12 cellular contexts compared by ENCODE assay signal in the genomic region with DNA sequence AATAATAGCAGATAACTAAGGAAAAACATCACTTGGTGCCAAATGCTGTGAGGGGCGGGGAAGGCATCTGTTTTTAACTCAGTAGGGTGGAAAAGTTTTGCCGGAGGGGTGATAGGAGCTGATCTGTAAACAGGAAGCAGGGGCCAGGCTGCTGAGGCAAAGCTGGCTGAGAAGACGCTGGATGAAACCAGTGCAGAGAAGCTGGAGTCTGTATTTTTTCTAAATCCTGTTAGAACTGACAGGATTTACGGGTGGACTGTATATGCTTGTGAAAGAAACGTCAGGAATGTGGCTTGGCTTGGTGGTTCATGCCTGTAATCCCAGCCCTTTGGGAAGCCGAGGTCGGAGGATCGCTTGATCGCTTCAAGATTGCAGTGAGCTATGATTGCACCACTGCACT. TPM values are rescaled to one million over a fixed set of nuclear protein-coding genes. Genes with fewer than 3 reads are reported as not detected.
DNase-seq lines count a peak whose midpoint lies in the region; ATAC-seq, FAIRE-seq and TF ChIP-seq lines count a peak whose summit lies in the region.
"Had no signal": no experiment of that assay in that cellular context is flagged by ENCODE, and none has a peak within 500 bp of the region (broad histone marks: within the 10 kb centered on the region; RNA-seq: fewer than 3 reads in every experiment).

No MANE protein-coding gene starts in this region.

- no peaks in the 10 kb centered on the region for H3K27me3 Mint-ChIP-seq in activated CD4-positive, alpha-beta T cell treated with anti-CD3 and anti-CD28 coated beads for 36 hours
- no peaks in the 10 kb centered on the region for H3K27me3 Mint-ChIP-seq in astrocyte (ENCODE audit: low read depth, unreplicated experiment)

- no peak overlapping the region for H3K4me3 Mint-ChIP-seq in activated CD4-positive, alpha-beta T cell treated with anti-CD3 and anti-CD28 coated beads for 36 hours
- H3K4me3 Mint-ChIP-seq in astrocyte (ENCODE audit: unreplicated experiment): peak overlapping the region; percentile 36

- POLR2A ChIA-PET in activated CD4-positive, alpha-beta T cell treated with anti-CD3 and anti-CD28 coated beads for 36 hours (lab: Charles Lee): no interaction called here

- no peak for TF ChIP-seq CTCF in astrocyte (IDR thresholded peaks at IDR 0.05; ENCODE audit: insufficient read depth, low read depth, low read length)

- intact Hi-C loops in activated CD4-positive, alpha-beta T cell treated with anti-CD3 and anti-CD28 coated beads for 36 hours (cut with DNase I, micrococcal nuclease): no loop called here

- H3K27ac Mint-ChIP-seq in activated CD4-positive, alpha-beta T cell treated with anti-CD3 and anti-CD28 coated beads for 36 hours: peak overlapping the region; percentile 69
- no peak overlapping the region for H3K27ac Mint-ChIP-seq in astrocyte (ENCODE audit: unreplicated experiment)

- H3K79me2 ChIP-seq in astrocyte (ENCODE audit: insufficient read depth, low read length): peaks cover 28% of the 10 kb centered on the region

- H3K9me3 ChIP-seq in astrocyte (ENCODE audit: insufficient read depth, low read depth, low read length) (no peaks in the 10 kb centered on the region), subcutaneous abdominal adipose tissue (ENCODE audit: control insufficient read depth in 5 of 5, low read length in 5 of 5) (no peaks in the 10 kb centered on the region)
- H3K9me3 ChIP-seq: thyroid gland had no signal

- FAIRE-seq in astrocyte (lab: Jason Lieb, UNC): no peak
- FAIRE-seq: small intestine had no signal

- H3K9me3 Mint-ChIP-seq in activated CD4-positive, alpha-beta T cell treated with anti-CD3 and anti-CD28 coated beads for 36 hours (ENCODE audit: low read depth): no peaks in the 10 kb centered on the region
- H3K9me3 Mint-ChIP-seq in astrocyte (ENCODE audit: unreplicated experiment): no peaks in the 10 kb centered on the region

- H3K4me3 ChIP-seq in astrocyte (ENCODE audit: insufficient read depth, low read depth, low read length): no peak overlapping the region
- H3K4me3 ChIP-seq in subcutaneous abdominal adipose tissue (ENCODE audit: low read depth in 1 of 5, low read length in 5 of 5): peak overlapping the region; percentile 30 to 54 (median 34)
- H3K4me3 ChIP-seq: thyroid gland had no signal

- H3K4me1 ChIP-seq in astrocyte (ENCODE audit: insufficient read depth, low read length): peaks cover 6% of the 10 kb centered on the region
- H3K4me1 ChIP-seq in subcutaneous abdominal adipose tissue (ENCODE audit: control insufficient read depth in 5 of 5, insufficient read depth in 5 of 5, low read length in 5 of 5): peaks cover 9 to 64% (median 52%) of the 10 kb centered on the region in 5 donors

- H3K4me2 ChIP-seq in astrocyte (ENCODE audit: low read length): no peak overlapping the region

- H3K27me3 ChIP-seq in astrocyte (ENCODE audit: insufficient read depth, low read length): no peaks in the 10 kb centered on the region
- H3K27me3 ChIP-seq in subcutaneous abdominal adipose tissue (ENCODE audit: control insufficient read depth in 5 of 5, insufficient read depth in 4 of 5, low read length in 5 of 5): no peaks in the 10 kb centered on the region
- H3K27me3 ChIP-seq: thyroid gland had no signal

- peaks cover 82% of the 10 kb centered on the region for H3K4me1 Mint-ChIP-seq in activated CD4-positive, alpha-beta T cell treated with anti-CD3 and anti-CD28 coated beads for 36 hours
- H3K4me1 Mint-ChIP-seq in astrocyte (ENCODE audit: low read depth, unreplicated experiment): peaks cover 18% of the 10 kb centered on the region

- H3K36me3 Mint-ChIP-seq in activated CD4-positive, alpha-beta T cell treated with anti-CD3 and anti-CD28 coated beads for 36 hours (ENCODE audit: low read depth): peaks cover 4% of the 10 kb centered on the region
- H3K36me3 Mint-ChIP-seq in astrocyte (ENCODE audit: low read depth, unreplicated experiment): peaks cover 5% of the 10 kb centered on the region

- H3K9ac ChIP-seq in astrocyte (ENCODE audit: low read length): no peak overlapping the region
- H3K9ac ChIP-seq in subcutaneous abdominal adipose tissue (ENCODE audit: low read length in 5 of 5): peak overlapping the region in 4 of 5 donors; percentile 34 to 67 (median 55)

- ATAC-seq in activated CD4-positive, alpha-beta T cell treated with anti-CD3 and anti-CD28 coated beads for 36 hours: peak; percentile 57
- ATAC-seq in GM21515 (IDR thresholded peaks at IDR 0.05; ENCODE audit: unreplicated experiment): no peak

- CTCF ChIA-PET in activated CD4-positive, alpha-beta T cell treated with anti-CD3 and anti-CD28 coated beads for 36 hours (lab: Charles Lee): interaction anchor here (0.5 to 2.2 kb wide), 8 partner anchors 11 to 272 kb away, joined by 3 to 11 read pairs (median 4); no protein-coding TSS in a partner anchor

- no peaks in the 10 kb centered on the region for H3K36me3 ChIP-seq in astrocyte (ENCODE audit: insufficient read depth, low read length)
- H3K36me3 ChIP-seq in subcutaneous abdominal adipose tissue (ENCODE audit: control insufficient read depth in 5 of 5, insufficient read depth in 5 of 5, low read length in 5 of 5): peaks cover 0 to 24% (median 4%) of the 10 kb centered on the region in 5 donors

- peaks cover 14% of the 10 kb centered on the region for H4K20me1 ChIP-seq in astrocyte (ENCODE audit: insufficient read depth, low read length)

- H3K27ac ChIP-seq in astrocyte (ENCODE audit: low read depth, low read length) (no peak overlapping the region), subcutaneous abdominal adipose tissue (ENCODE audit: low read depth, low read length) (peak overlapping the region; percentile 9)

- H2AFZ ChIP-seq in astrocyte (ENCODE audit: low read depth, low read length): no peak overlapping the region

- peak; percentile 38 for DNase-seq in activated CD4-positive, alpha-beta T cell treated with anti-CD3 and anti-CD28 coated beads for 36 hours
- no peak for DNase-seq in activated CD4-positive, alpha-beta T cell treated with anti-CD3 and anti-CD28 coated beads for 48 hours
- DNase-seq in astrocyte (ENCODE audit: low read depth) (no peak), iris pigment epithelial cell (ENCODE audit: low read depth) (peak; percentile 74), NCI-H446 treated with DMSO at 0.1 percent for 48 hours (lab: John Stamatoyannopoulos, UW) (no peak), NCI-H526 treated with DMSO at 0.1 percent for 48 hours (lab: John Stamatoyannopoulos, UW) (no peak)
- DNase-seq: KBM-7, SHP77 treated with DMSO at 0.1 percent for 48 hours, small intestine, thyroid gland had no signal

RNA-seq across cellular contexts. Expression of a gene that starts 5.6 kb away (rescaled TPM):
- total RNA-seq in activated CD4-positive, alpha-beta T cell treated with anti-CD3 and anti-CD28 coated beads for 36 hours: 10 to 100 TPM; 32.7 to 37.8 TPM
- 37.8 and 40.0 TPM in 2 replicates for total RNA-seq in astrocyte

Comparison
In these comparisons a context has a peak if more than half of its experiments do, and no peak if none do; other contexts are left out.
1. DNase-seq: peak in activated CD4-positive, alpha-beta T cell treated with anti-CD3 and anti-CD28 coated beads for 36 hours (single experiment) and iris pigment epithelial cell (single experiment); none in activated CD4-positive, alpha-beta T cell treated with anti-CD3 and anti-CD28 coated beads for 48 hours (single experiment), astrocyte (single experiment), NCI-H446 treated with DMSO at 0.1 percent for 48 hours (single experiment) and NCI-H526 treated with DMSO at 0.1 percent for 48 hours (single experiment).